In the genomic region with DNA sequence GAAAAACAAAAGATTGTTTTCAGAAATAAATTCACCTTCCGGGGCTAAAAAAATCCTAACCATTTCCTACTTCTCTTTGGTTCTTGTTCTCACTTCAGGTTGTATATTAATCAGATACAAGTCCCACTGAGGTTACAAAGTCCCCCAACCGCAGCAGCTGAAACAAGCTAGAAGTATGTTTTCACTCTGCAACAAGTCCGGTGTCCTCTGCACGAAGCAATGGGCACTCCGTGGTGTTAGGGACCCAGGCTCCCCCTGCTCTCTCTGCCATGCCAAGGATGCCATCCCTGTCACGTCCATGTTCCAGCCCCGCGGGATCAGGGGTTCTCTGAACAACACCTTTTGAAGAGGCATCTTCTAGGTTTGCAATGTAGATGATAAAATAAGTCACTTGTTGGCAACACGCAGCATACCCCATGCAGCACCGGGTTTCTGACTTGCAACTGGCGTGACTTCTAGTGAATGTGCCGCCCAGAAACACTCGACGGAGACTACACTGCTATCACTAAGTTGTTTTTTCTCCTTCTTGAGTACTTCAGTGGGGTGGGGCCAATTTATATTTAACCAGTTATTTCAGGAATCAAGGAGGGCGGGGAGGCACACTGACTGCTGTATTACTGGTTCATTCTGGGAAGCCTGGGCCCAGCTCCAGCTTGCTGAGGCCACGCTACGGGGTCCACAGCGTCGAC, we compare ENCODE assay signal across 1 cellular context.
TF ChIP-seq lines count a peak whose summit lies in the region.

No MANE protein-coding gene starts in this region.

TF ChIP-seq in H1, 55 proteins besides CTCF, POLR2A, EP300 and RAD21:
- TF ChIP-seq, protein P1, sequence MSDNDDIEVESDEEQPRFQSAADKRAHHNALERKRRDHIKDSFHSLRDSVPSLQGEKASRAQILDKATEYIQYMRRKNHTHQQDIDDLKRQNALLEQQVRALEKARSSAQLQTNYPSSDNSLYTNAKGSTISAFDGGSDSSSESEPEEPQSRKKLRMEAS (IDR thresholded peaks at IDR 0.05): no peak
- TF ChIP-seq NANOG (IDR thresholded peaks at IDR 0.05; ENCODE audit: insufficient read depth, low read depth, low read length, poor library complexity, severe bottlenecking) (no peak), TAF7 (optimal IDR thresholded peaks at IDR 0.05; ENCODE audit: borderline replicate concordance, low read depth, low read length) (no peak), SUZ12 (IDR thresholded peaks at IDR 0.05; ENCODE audit: low read length) (no peak), FOSL1 (IDR thresholded peaks at IDR 0.05; ENCODE audit: insufficient read depth, low read depth, low read length) (no peak), RBBP5 (IDR thresholded peaks at IDR 0.05; ENCODE audit: borderline replicate concordance, low read depth, low read length) (no peak), ASH2L (IDR thresholded peaks at IDR 0.05; ENCODE audit: low read length) (no peak), TCF12 (IDR thresholded peaks at IDR 0.05; ENCODE audit: low read depth, low read length) (no peak), CTBP2 (IDR thresholded peaks at IDR 0.05; ENCODE audit: borderline replicate concordance, insufficient read depth, insufficient read length, low read length) (no peak)
- TF ChIP-seq, protein P2, sequence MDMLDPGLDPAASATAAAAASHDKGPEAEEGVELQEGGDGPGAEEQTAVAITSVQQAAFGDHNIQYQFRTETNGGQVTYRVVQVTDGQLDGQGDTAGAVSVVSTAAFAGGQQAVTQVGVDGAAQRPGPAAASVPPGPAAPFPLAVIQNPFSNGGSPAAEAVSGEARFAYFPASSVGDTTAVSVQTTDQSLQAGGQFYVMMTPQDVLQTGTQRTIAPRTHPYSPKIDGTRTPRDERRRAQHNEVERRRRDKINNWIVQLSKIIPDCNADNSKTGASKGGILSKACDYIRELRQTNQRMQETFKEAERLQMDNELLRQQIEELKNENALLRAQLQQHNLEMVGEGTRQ (IDR thresholded peaks at IDR 0.05; ENCODE audit: low read length): no peak
TF ChIP-seq in H1: peak in this region for 0.
